In genomic region chr4:152109585-152110509, GRCh38 we compare ENCODE assay signal across 17 cellular contexts.
DNase-seq lines count a peak whose midpoint lies in the region; ATAC-seq, FAIRE-seq and TF ChIP-seq lines count a peak whose summit lies in the region.
"Had no signal": no experiment of that assay in that cellular context is flagged by ENCODE, and none has a peak within 500 bp of the region (broad histone marks: within the 10 kb centered on the region; RNA-seq: fewer than 3 reads in every experiment).

No MANE protein-coding gene starts in this region.

- H3K4me3 ChIP-seq in stomach (no peak overlapping the region), small intestine (ENCODE audit: low read depth in 1 of 2, low read length in 2 of 2) (no peak overlapping the region)
- H3K4me3 ChIP-seq: gastroesophageal sphincter, ovary, thoracic aorta had no signal

- H3K9me3 ChIP-seq in stomach (no peaks in the 10 kb centered on the region), small intestine (ENCODE audit: control insufficient read depth, low read depth) (no peaks in the 10 kb centered on the region)
- H3K9me3 ChIP-seq: gastroesophageal sphincter, ovary, thoracic aorta had no signal

- whole genome bisulfite sequencing in stomach, 5 donors = 41 to 65% (median 54%) methylated on average over 7 of the region's 7 CpGs
- 44 to 71% (median 67%) methylated on average over 7 of the region's 7 CpGs for WGBS in small intestine, 3 donors

- peak overlapping the region; percentile 19 for H3K4me3 Mint-ChIP-seq in activated T-cell treated with anti-CD3 and anti-CD28 coated beads, Interleukin-2, amount 50 U/mL, for 24 hours
- peak overlapping the region; percentile 39 for H3K4me3 Mint-ChIP-seq in activated naive CD8-positive, alpha-beta T cell treated with anti-CD3 and anti-CD28 coated beads, Interleukin-2, amount 50 U/mL, for 24 hours
- H3K4me3 Mint-ChIP-seq: WTC11 had no signal

- intact Hi-C loops in left cardiac atrium (cut with DNase I) = no loop called here
- intact Hi-C loops in stomach (cut with DNase I; ENCODE audit: low total_unique reads) = no loop called here

- H3K27me3 ChIP-seq in stomach (no peaks in the 10 kb centered on the region), small intestine (ENCODE audit: control insufficient read depth in 2 of 2, insufficient read depth in 2 of 2, low read length in 2 of 2) (no peaks in the 10 kb centered on the region)
- H3K27me3 ChIP-seq: gastroesophageal sphincter, ovary had no signal

- peak overlapping the region; percentile 56 for H3K27ac Mint-ChIP-seq in activated T-cell treated with anti-CD3 and anti-CD28 coated beads, Interleukin-2, amount 50 U/mL, for 24 hours
- H3K27ac Mint-ChIP-seq in activated naive CD8-positive, alpha-beta T cell treated with anti-CD3 and anti-CD28 coated beads, Interleukin-2, amount 50 U/mL, for 24 hours = peak overlapping the region; percentile 55
- H3K27ac Mint-ChIP-seq: WTC11 had no signal

- H3K27ac ChIP-seq in stomach = peak overlapping the region in 3 of 5 donors; percentile 35 to 78 (median 60)
- no peak overlapping the region for H3K27ac ChIP-seq in small intestine (ENCODE audit: low read depth in 1 of 2, low read length in 1 of 2)
- H3K27ac ChIP-seq: ovary, thoracic aorta had no signal

- no peaks in the 10 kb centered on the region for H3K36me3 ChIP-seq in stomach
- H3K36me3 ChIP-seq in small intestine (ENCODE audit: control insufficient read depth in 2 of 2, insufficient read depth in 2 of 2, low read length in 2 of 2) = no peaks in the 10 kb centered on the region
- H3K36me3 ChIP-seq: gastroesophageal sphincter, ovary, thoracic aorta had no signal

- no peaks in the 10 kb centered on the region for H3K36me3 Mint-ChIP-seq in activated T-cell treated with anti-CD3 and anti-CD28 coated beads, Interleukin-2, amount 50 U/mL, for 24 hours (ENCODE audit: low read depth)
- H3K36me3 Mint-ChIP-seq in activated naive CD8-positive, alpha-beta T cell treated with anti-CD3 and anti-CD28 coated beads, Interleukin-2, amount 50 U/mL, for 24 hours (ENCODE audit: low read depth) = no peaks in the 10 kb centered on the region
- H3K36me3 Mint-ChIP-seq: WTC11 had no signal

- no peak for TF ChIP-seq EP300 in stomach (IDR thresholded peaks at IDR 0.05)

- TF ChIP-seq POLR2A in stomach (IDR thresholded peaks at IDR 0.05) = no peak

- H3K4me1 Mint-ChIP-seq in activated T-cell treated with anti-CD3 and anti-CD28 coated beads, Interleukin-2, amount 50 U/mL, for 24 hours (ENCODE audit: low read depth) = peaks cover 79% of the 10 kb centered on the region
- H3K4me1 Mint-ChIP-seq in activated naive CD8-positive, alpha-beta T cell treated with anti-CD3 and anti-CD28 coated beads, Interleukin-2, amount 50 U/mL, for 24 hours = peaks cover 73% of the 10 kb centered on the region

- DNase-seq in activated T-cell treated with anti-CD3 and anti-CD28 coated beads, Interleukin-2, amount 50 U/mL, for 24 hours = no peak
- DNase-seq in activated T-cell treated with anti-CD3 and anti-CD28 coated beads, Interleukin-2, amount 50 U/mL, for 48 hours = no peak
- DNase-seq in activated naive CD8-positive, alpha-beta T cell treated with anti-CD3 and anti-CD28 coated beads, Interleukin-2, amount 50 U/mL, for 24 hours = no peak
- DNase-seq in left cardiac atrium (peak; percentile 37), stomach (no peak), SHP77 treated with DMSO at 0.1 percent for 48 hours (lab: John Stamatoyannopoulos, UW) (no peak), small intestine (no peak)
- no peak for DNase-seq in stimulated activated CD4-positive, alpha-beta T cell treated with anti-CD3 and anti-CD28 coated beads, Interleukin-15, amount 100 ng/mL, for 24 hours
- DNase-seq: DMS79 treated with DMSO at 0.1 percent for 48 hours, left colon, NCI-H510A, ovary had no signal

- peaks cover 0 to 59% (median 33%) of the 10 kb centered on the region in 4 donors for H3K4me1 ChIP-seq in stomach
- H3K4me1 ChIP-seq in small intestine (ENCODE audit: control insufficient read depth in 2 of 2, insufficient read depth in 1 of 2, low read depth in 1 of 2, low read length in 1 of 2) = peaks cover 0 to 8% of the 10 kb centered on the region in 2 donors

- no peak for TF ChIP-seq CTCF in stomach (IDR thresholded peaks at IDR 0.05)

- no peaks in the 10 kb centered on the region for H3K27me3 Mint-ChIP-seq in activated T-cell treated with anti-CD3 and anti-CD28 coated beads, Interleukin-2, amount 50 U/mL, for 24 hours
- H3K27me3 Mint-ChIP-seq in activated naive CD8-positive, alpha-beta T cell treated with anti-CD3 and anti-CD28 coated beads, Interleukin-2, amount 50 U/mL, for 24 hours = no peaks in the 10 kb centered on the region

- H3K9me3 Mint-ChIP-seq in activated T-cell treated with anti-CD3 and anti-CD28 coated beads, Interleukin-2, amount 50 U/mL, for 24 hours = no peaks in the 10 kb centered on the region
- H3K9me3 Mint-ChIP-seq in activated naive CD8-positive, alpha-beta T cell treated with anti-CD3 and anti-CD28 coated beads, Interleukin-2, amount 50 U/mL, for 24 hours = no peaks in the 10 kb centered on the region
- H3K9me3 Mint-ChIP-seq: WTC11 had no signal

- ATAC-seq in activated naive CD8-positive, alpha-beta T cell treated with anti-CD3 and anti-CD28 coated beads, Interleukin-2, amount 50 U/mL, for 24 hours = no peak
- ATAC-seq in left cardiac atrium = peak; percentile 55 to 72
- ATAC-seq: gastroesophageal sphincter, left colon, WTC11 had no signal

- no peak for FAIRE-seq in small intestine (lab: Jason Lieb, UNC)
- FAIRE-seq: A204.1, colon had no signal

Comparison
In these comparisons a context has a peak if more than half of its experiments do, and no peak if none do; other contexts are left out.
1. H3K27ac ChIP-seq: peak in stomach (3 of 5); none in small intestine (0 of 2).